1 cellular context compared by ENCODE assay signal in the genomic region with DNA sequence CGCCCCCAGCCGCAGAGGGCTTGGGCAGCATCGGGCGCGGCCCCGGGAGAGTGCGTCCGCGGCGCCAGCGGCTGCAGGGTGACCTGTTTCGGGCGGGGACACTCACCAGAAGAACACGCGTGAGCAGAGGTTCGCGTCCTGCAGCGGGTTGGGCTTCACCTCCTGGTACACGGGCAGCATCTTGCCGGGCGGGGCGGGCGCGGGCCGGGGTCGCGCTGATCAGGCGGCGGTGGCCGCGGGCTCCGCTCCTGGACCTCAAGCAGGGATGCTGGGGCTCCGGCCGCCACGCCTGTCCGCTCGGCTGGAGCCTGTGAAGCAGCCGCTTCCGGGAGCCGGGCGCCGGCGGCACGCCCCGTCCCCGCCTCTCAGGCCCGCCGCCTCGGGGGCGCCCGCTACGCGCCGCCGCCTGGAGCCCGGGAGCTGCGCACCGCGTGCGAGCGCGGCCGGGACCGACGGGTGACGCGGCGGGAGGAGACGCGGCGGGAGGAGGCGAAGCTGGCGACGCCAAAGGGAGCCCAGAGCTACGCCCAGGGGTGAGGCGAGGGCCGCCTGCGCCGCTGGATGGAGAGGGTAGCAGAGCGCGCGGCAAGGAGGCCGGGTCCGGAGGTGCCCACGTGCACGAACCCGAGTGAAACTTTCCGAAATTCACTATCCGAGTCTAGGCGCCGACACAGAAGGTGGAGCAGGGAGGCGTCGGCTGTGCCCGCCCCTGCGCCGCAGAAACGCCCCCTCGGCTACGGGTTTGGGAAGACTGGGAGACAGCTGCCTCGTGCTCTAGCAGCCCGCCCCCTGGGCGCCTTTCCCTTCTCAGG.
TF ChIP-seq lines count a peak whose summit lies in the region.

ABCC4 (minus strand) TSS at position 317 of the 812 bp plus-strand sequence; CDS start at position 180, 137 bp downstream.

TF ChIP-seq in GM12878, 131 proteins besides CTCF, POLR2A, EP300 and RAD21 (continued from another document):
- TF ChIP-seq WRNIP1 (IDR thresholded peaks at IDR 0.05; ENCODE audit: borderline replicate concordance, low read depth, low read length) (no peak), NR2C2 (IDR thresholded peaks at IDR 0.05; ENCODE audit: borderline replicate concordance, control insufficient read depth, insufficient read length, low read depth) (no peak), FOXM1 (IDR thresholded peaks at IDR 0.05; ENCODE audit: low read depth, low read length) (no peak), EED (IDR thresholded peaks at IDR 0.05; ENCODE audit: low read depth) (no peak), ESRRA (IDR thresholded peaks at IDR 0.05; ENCODE audit: low read length) (no peak), ZZZ3 (IDR thresholded peaks at IDR 0.05; ENCODE audit: control insufficient read depth, insufficient read length, low read depth) (no peak), TBL1XR1 (IDR thresholded peaks at IDR 0.05; ENCODE audit: low read depth, low read length) (no peak), ZNF207 (IDR thresholded peaks at IDR 0.05; ENCODE audit: borderline replicate concordance) (no peak), IRF3 (IDR thresholded peaks at IDR 0.05) (no peak), POU2F2 (IDR thresholded peaks at IDR 0.05; ENCODE audit: borderline replicate concordance, low read depth, low read length) (no peak), MXI1 (IDR thresholded peaks at IDR 0.05; ENCODE audit: low read depth, low read length) (peak; percentile 54; the same call in 1 of the 2 replicates), YBX1 (IDR thresholded peaks at IDR 0.05) (no peak), EZH2 (IDR thresholded peaks at IDR 0.05; ENCODE audit: borderline replicate concordance, control insufficient read depth, low read depth, low read length) (no peak), JUND (IDR thresholded peaks at IDR 0.05; ENCODE audit: low read depth, low read length) (no peak), TCF12 (IDR thresholded peaks at IDR 0.05; ENCODE audit: low read depth, low read length) (no peak), GABPA (IDR thresholded peaks at IDR 0.05; ENCODE audit: low read depth) (no peak), RCOR1 (conservative IDR thresholded peaks at IDR 0.05; ENCODE audit: low read depth, low read length) (no peak), ZNF274 (IDR thresholded peaks at IDR 0.05; ENCODE audit: insufficient read depth, insufficient read length) (no peak), CBFB (IDR thresholded peaks at IDR 0.05; ENCODE audit: low read depth) (no peak), SREBF1 (IDR thresholded peaks at IDR 0.05; ENCODE audit: low read length) (no peak), CHD4 (IDR thresholded peaks at IDR 0.05) (no peak), FOS (IDR thresholded peaks at IDR 0.05; ENCODE audit: borderline replicate concordance, extremely low read depth, insufficient read length) (no peak), CEBPB (IDR thresholded peaks at IDR 0.05; ENCODE audit: borderline replicate concordance in 1 of 2, low read depth in 2 of 2, low read length in 2 of 2) (no peak), ZNF217 (IDR thresholded peaks at IDR 0.05) (no peak), GATAD2B (conservative IDR thresholded peaks at IDR 0.05; ENCODE audit: low read depth) (peak; percentile 89; the same call in 1 of the 2 replicates), KLF5 (IDR thresholded peaks at IDR 0.05; ENCODE audit: partially characterized antibody) (no peak), CBX5 (IDR thresholded peaks at IDR 0.05; ENCODE audit: low read depth) (no peak), RB1 (IDR thresholded peaks at IDR 0.05; ENCODE audit: borderline replicate concordance) (0 out of 2 replicates have a peak, but pooled peaks have one; percentile 49), FOXK2 (IDR thresholded peaks at IDR 0.05) (no peak), MTA2 (IDR thresholded peaks at IDR 0.05; ENCODE audit: low read depth) (no peak)
- TF ChIP-seq, protein P1, sequence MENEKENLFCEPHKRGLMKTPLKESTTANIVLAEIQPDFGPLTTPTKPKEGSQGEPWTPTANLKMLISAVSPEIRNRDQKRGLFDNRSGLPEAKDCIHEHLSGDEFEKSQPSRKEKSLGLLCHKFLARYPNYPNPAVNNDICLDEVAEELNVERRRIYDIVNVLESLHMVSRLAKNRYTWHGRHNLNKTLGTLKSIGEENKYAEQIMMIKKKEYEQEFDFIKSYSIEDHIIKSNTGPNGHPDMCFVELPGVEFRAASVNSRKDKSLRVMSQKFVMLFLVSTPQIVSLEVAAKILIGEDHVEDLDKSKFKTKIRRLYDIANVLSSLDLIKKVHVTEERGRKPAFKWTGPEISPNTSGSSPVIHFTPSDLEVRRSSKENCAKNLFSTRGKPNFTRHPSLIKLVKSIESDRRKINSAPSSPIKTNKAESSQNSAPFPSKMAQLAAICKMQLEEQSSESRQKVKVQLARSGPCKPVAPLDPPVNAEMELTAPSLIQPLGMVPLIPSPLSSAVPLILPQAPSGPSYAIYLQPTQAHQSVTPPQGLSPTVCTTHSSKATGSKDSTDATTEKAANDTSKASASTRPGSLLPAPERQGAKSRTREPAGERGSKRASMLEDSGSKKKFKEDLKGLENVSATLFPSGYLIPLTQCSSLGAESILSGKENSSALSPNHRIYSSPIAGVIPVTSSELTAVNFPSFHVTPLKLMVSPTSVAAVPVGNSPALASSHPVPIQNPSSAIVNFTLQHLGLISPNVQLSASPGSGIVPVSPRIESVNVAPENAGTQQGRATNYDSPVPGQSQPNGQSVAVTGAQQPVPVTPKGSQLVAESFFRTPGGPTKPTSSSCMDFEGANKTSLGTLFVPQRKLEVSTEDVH (IDR thresholded peaks at IDR 0.05; ENCODE audit: low read depth, partially characterized antibody): no peak
- TF ChIP-seq, protein P2, sequence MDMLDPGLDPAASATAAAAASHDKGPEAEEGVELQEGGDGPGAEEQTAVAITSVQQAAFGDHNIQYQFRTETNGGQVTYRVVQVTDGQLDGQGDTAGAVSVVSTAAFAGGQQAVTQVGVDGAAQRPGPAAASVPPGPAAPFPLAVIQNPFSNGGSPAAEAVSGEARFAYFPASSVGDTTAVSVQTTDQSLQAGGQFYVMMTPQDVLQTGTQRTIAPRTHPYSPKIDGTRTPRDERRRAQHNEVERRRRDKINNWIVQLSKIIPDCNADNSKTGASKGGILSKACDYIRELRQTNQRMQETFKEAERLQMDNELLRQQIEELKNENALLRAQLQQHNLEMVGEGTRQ (IDR thresholded peaks at IDR 0.05; ENCODE audit: borderline replicate concordance, low read depth, low read length): no peak
- TF ChIP-seq, protein P3, sequence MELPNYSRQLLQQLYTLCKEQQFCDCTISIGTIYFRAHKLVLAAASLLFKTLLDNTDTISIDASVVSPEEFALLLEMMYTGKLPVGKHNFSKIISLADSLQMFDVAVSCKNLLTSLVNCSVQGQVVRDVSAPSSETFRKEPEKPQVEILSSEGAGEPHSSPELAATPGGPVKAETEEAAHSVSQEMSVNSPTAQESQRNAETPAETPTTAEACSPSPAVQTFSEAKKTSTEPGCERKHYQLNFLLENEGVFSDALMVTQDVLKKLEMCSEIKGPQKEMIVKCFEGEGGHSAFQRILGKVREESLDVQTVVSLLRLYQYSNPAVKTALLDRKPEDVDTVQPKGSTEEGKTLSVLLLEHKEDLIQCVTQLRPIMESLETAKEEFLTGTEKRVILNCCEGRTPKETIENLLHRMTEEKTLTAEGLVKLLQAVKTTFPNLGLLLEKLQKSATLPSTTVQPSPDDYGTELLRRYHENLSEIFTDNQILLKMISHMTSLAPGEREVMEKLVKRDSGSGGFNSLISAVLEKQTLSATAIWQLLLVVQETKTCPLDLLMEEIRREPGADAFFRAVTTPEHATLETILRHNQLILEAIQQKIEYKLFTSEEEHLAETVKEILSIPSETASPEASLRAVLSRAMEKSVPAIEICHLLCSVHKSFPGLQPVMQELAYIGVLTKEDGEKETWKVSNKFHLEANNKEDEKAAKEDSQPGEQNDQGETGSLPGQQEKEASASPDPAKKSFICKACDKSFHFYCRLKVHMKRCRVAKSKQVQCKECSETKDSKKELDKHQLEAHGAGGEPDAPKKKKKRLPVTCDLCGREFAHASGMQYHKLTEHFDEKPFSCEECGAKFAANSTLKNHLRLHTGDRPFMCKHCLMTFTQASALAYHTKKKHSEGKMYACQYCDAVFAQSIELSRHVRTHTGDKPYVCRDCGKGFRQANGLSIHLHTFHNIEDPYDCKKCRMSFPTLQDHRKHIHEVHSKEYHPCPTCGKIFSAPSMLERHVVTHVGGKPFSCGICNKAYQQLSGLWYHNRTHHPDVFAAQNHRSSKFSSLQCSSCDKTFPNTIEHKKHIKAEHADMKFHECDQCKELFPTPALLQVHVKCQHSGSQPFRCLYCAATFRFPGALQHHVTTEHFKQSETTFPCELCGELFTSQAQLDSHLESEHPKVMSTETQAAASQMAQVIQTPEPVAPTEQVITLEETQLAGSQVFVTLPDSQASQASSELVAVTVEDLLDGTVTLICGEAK (IDR thresholded peaks at IDR 0.05; ENCODE audit: borderline replicate concordance): no peak
- TF ChIP-seq, protein P4, sequence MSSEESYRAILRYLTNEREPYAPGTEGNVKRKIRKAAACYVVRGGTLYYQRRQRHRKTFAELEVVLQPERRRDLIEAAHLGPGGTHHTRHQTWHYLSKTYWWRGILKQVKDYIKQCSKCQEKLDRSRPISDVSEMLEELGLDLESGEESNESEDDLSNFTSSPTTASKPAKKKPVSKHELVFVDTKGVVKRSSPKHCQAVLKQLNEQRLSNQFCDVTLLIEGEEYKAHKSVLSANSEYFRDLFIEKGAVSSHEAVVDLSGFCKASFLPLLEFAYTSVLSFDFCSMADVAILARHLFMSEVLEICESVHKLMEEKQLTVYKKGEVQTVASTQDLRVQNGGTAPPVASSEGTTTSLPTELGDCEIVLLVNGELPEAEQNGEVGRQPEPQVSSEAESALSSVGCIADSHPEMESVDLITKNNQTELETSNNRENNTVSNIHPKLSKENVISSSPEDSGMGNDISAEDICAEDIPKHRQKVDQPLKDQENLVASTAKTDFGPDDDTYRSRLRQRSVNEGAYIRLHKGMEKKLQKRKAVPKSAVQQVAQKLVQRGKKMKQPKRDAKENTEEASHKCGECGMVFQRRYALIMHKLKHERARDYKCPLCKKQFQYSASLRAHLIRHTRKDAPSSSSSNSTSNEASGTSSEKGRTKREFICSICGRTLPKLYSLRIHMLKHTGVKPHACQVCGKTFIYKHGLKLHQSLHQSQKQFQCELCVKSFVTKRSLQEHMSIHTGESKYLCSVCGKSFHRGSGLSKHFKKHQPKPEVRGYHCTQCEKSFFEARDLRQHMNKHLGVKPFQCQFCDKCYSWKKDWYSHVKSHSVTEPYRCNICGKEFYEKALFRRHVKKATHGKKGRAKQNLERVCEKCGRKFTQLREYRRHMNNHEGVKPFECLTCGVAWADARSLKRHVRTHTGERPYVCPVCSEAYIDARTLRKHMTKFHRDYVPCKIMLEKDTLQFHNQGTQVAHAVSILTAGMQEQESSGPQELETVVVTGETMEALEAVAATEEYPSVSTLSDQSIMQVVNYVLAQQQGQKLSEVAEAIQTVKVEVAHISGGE (CRISPR knock-in tag; IDR thresholded peaks at IDR 0.05): peak; percentile 33; the same call in 1 of the 2 replicates
- TF ChIP-seq, protein P5, sequence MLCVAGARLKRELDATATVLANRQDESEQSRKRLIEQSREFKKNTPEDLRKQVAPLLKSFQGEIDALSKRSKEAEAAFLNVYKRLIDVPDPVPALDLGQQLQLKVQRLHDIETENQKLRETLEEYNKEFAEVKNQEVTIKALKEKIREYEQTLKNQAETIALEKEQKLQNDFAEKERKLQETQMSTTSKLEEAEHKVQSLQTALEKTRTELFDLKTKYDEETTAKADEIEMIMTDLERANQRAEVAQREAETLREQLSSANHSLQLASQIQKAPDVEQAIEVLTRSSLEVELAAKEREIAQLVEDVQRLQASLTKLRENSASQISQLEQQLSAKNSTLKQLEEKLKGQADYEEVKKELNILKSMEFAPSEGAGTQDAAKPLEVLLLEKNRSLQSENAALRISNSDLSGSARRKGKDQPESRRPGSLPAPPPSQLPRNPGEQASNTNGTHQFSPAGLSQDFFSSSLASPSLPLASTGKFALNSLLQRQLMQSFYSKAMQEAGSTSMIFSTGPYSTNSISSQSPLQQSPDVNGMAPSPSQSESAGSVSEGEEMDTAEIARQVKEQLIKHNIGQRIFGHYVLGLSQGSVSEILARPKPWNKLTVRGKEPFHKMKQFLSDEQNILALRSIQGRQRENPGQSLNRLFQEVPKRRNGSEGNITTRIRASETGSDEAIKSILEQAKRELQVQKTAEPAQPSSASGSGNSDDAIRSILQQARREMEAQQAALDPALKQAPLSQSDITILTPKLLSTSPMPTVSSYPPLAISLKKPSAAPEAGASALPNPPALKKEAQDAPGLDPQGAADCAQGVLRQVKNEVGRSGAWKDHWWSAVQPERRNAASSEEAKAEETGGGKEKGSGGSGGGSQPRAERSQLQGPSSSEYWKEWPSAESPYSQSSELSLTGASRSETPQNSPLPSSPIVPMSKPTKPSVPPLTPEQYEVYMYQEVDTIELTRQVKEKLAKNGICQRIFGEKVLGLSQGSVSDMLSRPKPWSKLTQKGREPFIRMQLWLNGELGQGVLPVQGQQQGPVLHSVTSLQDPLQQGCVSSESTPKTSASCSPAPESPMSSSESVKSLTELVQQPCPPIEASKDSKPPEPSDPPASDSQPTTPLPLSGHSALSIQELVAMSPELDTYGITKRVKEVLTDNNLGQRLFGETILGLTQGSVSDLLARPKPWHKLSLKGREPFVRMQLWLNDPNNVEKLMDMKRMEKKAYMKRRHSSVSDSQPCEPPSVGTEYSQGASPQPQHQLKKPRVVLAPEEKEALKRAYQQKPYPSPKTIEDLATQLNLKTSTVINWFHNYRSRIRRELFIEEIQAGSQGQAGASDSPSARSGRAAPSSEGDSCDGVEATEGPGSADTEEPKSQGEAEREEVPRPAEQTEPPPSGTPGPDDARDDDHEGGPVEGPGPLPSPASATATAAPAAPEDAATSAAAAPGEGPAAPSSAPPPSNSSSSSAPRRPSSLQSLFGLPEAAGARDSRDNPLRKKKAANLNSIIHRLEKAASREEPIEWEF (IDR thresholded peaks at IDR 0.05; ENCODE audit: insufficient replicate concordance, low read depth, low read length): no peak
- TF ChIP-seq, protein P6, sequence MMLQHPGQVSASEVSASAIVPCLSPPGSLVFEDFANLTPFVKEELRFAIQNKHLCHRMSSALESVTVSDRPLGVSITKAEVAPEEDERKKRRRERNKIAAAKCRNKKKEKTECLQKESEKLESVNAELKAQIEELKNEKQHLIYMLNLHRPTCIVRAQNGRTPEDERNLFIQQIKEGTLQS (IDR thresholded peaks at IDR 0.05; ENCODE audit: borderline replicate concordance, extremely low read depth, low read depth, low read length): no peak
